In the genomic region with DNA sequence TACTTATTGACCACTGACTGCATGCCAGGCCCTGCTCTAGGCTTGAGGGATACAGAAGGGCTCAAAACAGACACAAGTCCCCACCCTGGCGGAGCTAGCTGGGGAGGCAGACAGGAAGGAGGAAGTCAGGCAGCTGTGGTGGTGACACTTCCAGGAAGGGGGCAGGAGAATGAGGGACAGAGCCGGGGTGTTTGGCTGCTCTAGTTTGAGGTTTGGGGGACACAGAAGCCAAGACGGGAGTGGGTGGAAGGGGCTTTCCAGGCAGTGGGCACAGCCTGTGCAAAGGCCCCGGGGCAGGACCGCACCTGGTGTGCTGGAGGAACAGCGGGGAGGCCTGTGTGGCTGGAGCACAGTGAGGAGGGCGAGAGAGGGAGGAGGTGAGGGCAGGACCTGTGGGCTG, we compare ENCODE assay signal across 15 cellular contexts. TPM values are rescaled to one million over a fixed set of nuclear protein-coding genes. Genes with fewer than 3 reads are reported as not detected.
DNase-seq lines count a peak whose midpoint lies in the region; ATAC-seq lines count a peak whose summit lies in the region.
"Had no signal": no experiment of that assay in that cellular context is flagged by ENCODE, and none has a peak within 500 bp of the region (broad histone marks: within the 10 kb centered on the region; RNA-seq: fewer than 3 reads in every experiment).

No MANE protein-coding gene starts in this region.

- H3K4me3 ChIP-seq in CD4-positive, CD25-positive, alpha-beta regulatory T cell (ENCODE audit: low read depth, low read length), result no peak overlapping the region
- H3K4me3 ChIP-seq: dorsolateral prefrontal cortex, hepatocyte, MG63, Peyer's patch, prostate gland had no signal

- no peak overlapping the region for H3K27ac ChIP-seq in CD4-positive, CD25-positive, alpha-beta regulatory T cell (ENCODE audit: insufficient read depth, low read length, poor library complexity, severe bottlenecking)
- H3K27ac ChIP-seq: dorsolateral prefrontal cortex, hepatocyte, Peyer's patch, prostate gland had no signal

- no peaks in the 10 kb centered on the region for H3K27me3 ChIP-seq in CD4-positive, CD25-positive, alpha-beta regulatory T cell (ENCODE audit: control insufficient read depth, insufficient read depth, low read length)
- H3K27me3 ChIP-seq: dorsolateral prefrontal cortex, hepatocyte, MG63, Peyer's patch had no signal

- H3K9me3 Mint-ChIP-seq in CD4-positive, CD25-positive, alpha-beta regulatory T cell, result peaks cover 0 to 2% (median 0%) of the 10 kb centered on the region in 7 donors
- H3K9me3 Mint-ChIP-seq in central memory CD8-positive, alpha-beta T cell, result no peaks in the 10 kb centered on the region

- peaks cover 4 to 33% (median 18%) of the 10 kb centered on the region in 4 donors for H3K4me1 Mint-ChIP-seq in CD4-positive, CD25-positive, alpha-beta regulatory T cell
- H3K4me1 Mint-ChIP-seq in T-helper 17 cell, result peaks cover 28% of the 10 kb centered on the region
- H3K4me1 Mint-ChIP-seq in central memory CD8-positive, alpha-beta T cell, result peaks cover 30% of the 10 kb centered on the region

- H3K9me3 ChIP-seq in CD4-positive, CD25-positive, alpha-beta regulatory T cell (ENCODE audit: control insufficient read depth in 2 of 2, low read length in 2 of 2), result no peaks in the 10 kb centered on the region
- no peaks in the 10 kb centered on the region for H3K9me3 ChIP-seq in T-helper 17 cell (ENCODE audit: control insufficient read depth, low read length, poor library complexity, severe bottlenecking)
- H3K9me3 ChIP-seq: MG63, Peyer's patch, prostate gland had no signal

- peaks cover 35% of the 10 kb centered on the region for H3K36me3 ChIP-seq in CD4-positive, CD25-positive, alpha-beta regulatory T cell (ENCODE audit: control insufficient read depth, insufficient read depth, low read length)
- H3K36me3 ChIP-seq: MG63 had no signal

- peaks cover 17% of the 10 kb centered on the region for H3K36me3 Mint-ChIP-seq in CD4-positive, CD25-positive, alpha-beta regulatory T cell
- H3K36me3 Mint-ChIP-seq in T-helper 17 cell (ENCODE audit: low read depth), result peaks cover 5% of the 10 kb centered on the region
- peaks cover 30% of the 10 kb centered on the region for H3K36me3 Mint-ChIP-seq in central memory CD8-positive, alpha-beta T cell (ENCODE audit: insufficient read depth)

- H3K27me3 Mint-ChIP-seq in CD4-positive, CD25-positive, alpha-beta regulatory T cell, result peaks cover 7% of the 10 kb centered on the region
- no peaks in the 10 kb centered on the region for H3K27me3 Mint-ChIP-seq in T-helper 17 cell
- no peaks in the 10 kb centered on the region for H3K27me3 Mint-ChIP-seq in central memory CD8-positive, alpha-beta T cell
- H3K27me3 Mint-ChIP-seq: brain had no signal

- no peak for ATAC-seq in CD4-positive, CD25-positive, alpha-beta regulatory T cell (ENCODE audit: low read depth in 2 of 2)
- ATAC-seq in T-helper 17 cell (no peak), GM18520 (IDR thresholded peaks at IDR 0.05; ENCODE audit: unreplicated experiment) (no peak)
- ATAC-seq in central memory CD8-positive, alpha-beta T cell (replicated peaks; ENCODE audit: extremely low read depth, poor library complexity, severe bottlenecking), result no peak

- H3K4me3 Mint-ChIP-seq in CD4-positive, CD25-positive, alpha-beta regulatory T cell, result peak overlapping the region in 2 of 4 donors; percentile 57 to 78
- peak overlapping the region; percentile 75 for H3K4me3 Mint-ChIP-seq in T-helper 17 cell
- peak overlapping the region; percentile 53 for H3K4me3 Mint-ChIP-seq in central memory CD8-positive, alpha-beta T cell
- H3K4me3 Mint-ChIP-seq: brain had no signal

- H3K27ac Mint-ChIP-seq in CD4-positive, CD25-positive, alpha-beta regulatory T cell, result peak overlapping the region; percentile 36 to 84 (median 62)
- H3K27ac Mint-ChIP-seq in T-helper 17 cell, result peak overlapping the region; percentile 79
- peak overlapping the region; percentile 62 for H3K27ac Mint-ChIP-seq in central memory CD8-positive, alpha-beta T cell (ENCODE audit: low read depth)
- H3K27ac Mint-ChIP-seq: brain had no signal

- peaks cover 18% of the 10 kb centered on the region for H3K4me1 ChIP-seq in CD4-positive, CD25-positive, alpha-beta regulatory T cell (ENCODE audit: control insufficient read depth, insufficient read depth, low read length, poor library complexity, severe bottlenecking)
- H3K4me1 ChIP-seq: prostate gland had no signal

- peak in 1 of 3 donors; percentile 50 for DNase-seq in CD4-positive, CD25-positive, alpha-beta regulatory T cell
- DNase-seq in T-helper 17 cell, result no peak
- DNase-seq in central memory CD8-positive, alpha-beta T cell (ENCODE audit: low spot score in 2 of 2), result no peak
- no peak for DNase-seq in NCI-H510A treated with DMSO at 0.1 percent for 48 hours (lab: John Stamatoyannopoulos, UW)
- DNase-seq in NCI-H1092 (lab: John Stamatoyannopoulos, UW), result no peak
- DNase-seq: dorsolateral prefrontal cortex, MG63, NCI-H2081 treated with DMSO at 0.1 percent for 48 hours, NCI-H69, Peyer's patch, substantia nigra had no signal

RNA-seq across cellular contexts. Expression of a gene that starts 4.0 kb away (rescaled TPM):
- total RNA-seq in CD4-positive, CD25-positive, alpha-beta regulatory T cell, result 98.0 TPM
- 100 to 1,000 TPM; 143 to 208 (median 177) TPM for polyA plus RNA-seq in CD4-positive, CD25-positive, alpha-beta regulatory T cell
- total RNA-seq in T-helper 17 cell, result 10 to 100 TPM; 63.9 to 86.2 TPM

RNA-seq across cellular contexts. Expression of a gene that starts 5.0 kb away (rescaled TPM):
- total RNA-seq in CD4-positive, CD25-positive, alpha-beta regulatory T cell, result 81.0 TPM
- polyA plus RNA-seq in CD4-positive, CD25-positive, alpha-beta regulatory T cell, result 10 to 100 TPM; 35.0 to 50.2 (median 44.2) TPM
- total RNA-seq in T-helper 17 cell, result 10 to 100 TPM; 71.9 to 75.1 TPM

RNA-seq across cellular contexts. Expression of a gene that starts 5.5 kb away (rescaled TPM):
- not detected for total RNA-seq in CD4-positive, CD25-positive, alpha-beta regulatory T cell
- polyA plus RNA-seq in CD4-positive, CD25-positive, alpha-beta regulatory T cell, result under 1 TPM in 2 of 4 donors, not detected in 2; 0.08 to 0.09 TPM
- not detected for total RNA-seq in T-helper 17 cell
- total RNA-seq: hepatocyte, Peyer's patch, prostate gland had no signal

RNA-seq across cellular contexts. Expression of a gene that starts 19.7 kb away (rescaled TPM):
- total RNA-seq in CD4-positive, CD25-positive, alpha-beta regulatory T cell, result 1.4 TPM
- polyA plus RNA-seq in CD4-positive, CD25-positive, alpha-beta regulatory T cell, result 1 to 10 TPM; 1.4 to 4.7 (median 2.3) TPM
- 10 to 100 TPM; 10.0 to 13.3 TPM for total RNA-seq in T-helper 17 cell
- total RNA-seq: hepatocyte had no signal

RNA-seq across cellular contexts. Expression of a gene that starts 58.3 kb away (rescaled TPM):
- 20.6 TPM for total RNA-seq in CD4-positive, CD25-positive, alpha-beta regulatory T cell
- 10 to 100 TPM; 22.9 to 34.4 (median 29.9) TPM for polyA plus RNA-seq in CD4-positive, CD25-positive, alpha-beta regulatory T cell
- 10 to 100 TPM; 13.4 to 14.2 TPM for total RNA-seq in T-helper 17 cell
